In the genomic region with DNA sequence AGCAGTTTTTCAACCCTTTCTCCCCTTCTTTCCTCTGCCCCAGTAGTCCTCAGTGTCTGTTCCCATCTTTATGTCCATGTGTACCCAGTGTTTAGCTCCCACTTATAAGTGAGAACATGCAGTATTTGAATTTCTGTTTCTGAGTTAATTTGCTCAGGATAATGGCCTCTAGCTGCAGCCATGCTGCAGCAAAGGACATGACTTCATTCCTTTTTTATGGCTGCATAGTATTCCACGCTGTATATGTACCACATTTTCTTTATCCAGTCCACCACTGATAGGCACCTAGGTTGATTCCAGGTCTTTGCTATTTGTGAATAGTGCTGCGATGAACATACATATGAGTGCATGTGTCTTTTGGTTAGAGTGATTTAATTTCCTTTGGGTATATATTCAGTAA, we compare ENCODE assay signal across 20 cellular contexts. TPM values are rescaled to one million over a fixed set of nuclear protein-coding genes. Genes with fewer than 3 reads are reported as not detected.
DNase-seq lines count a peak whose midpoint lies in the region; ATAC-seq, FAIRE-seq and TF ChIP-seq lines count a peak whose summit lies in the region.
"Had no signal": no experiment of that assay in that cellular context is flagged by ENCODE, and none has a peak within 500 bp of the region (broad histone marks: within the 10 kb centered on the region; RNA-seq: fewer than 3 reads in every experiment).

No MANE protein-coding gene starts in this region.

- no peaks in the 10 kb centered on the region for H3K9me3 ChIP-seq in HEK293 (ENCODE audit: control insufficient read depth, insufficient read depth, low read depth, low read length)
- no peaks in the 10 kb centered on the region for H3K9me3 ChIP-seq in K562 (replicated peaks; ENCODE audit: control insufficient read depth, insufficient read depth, low read depth, low read length)
- H3K9me3 ChIP-seq: A549, Caco-2 had no signal

- intact Hi-C loops in K562 (cut with micrococcal nuclease): no loop called here

- no peaks in the 10 kb centered on the region for H3K27me3 ChIP-seq in K562 (ENCODE audit: control insufficient read depth in 2 of 2, insufficient read depth in 2 of 2, low read length in 2 of 2)
- H3K27me3 ChIP-seq: BLaER1 treated with 17β-estradiol and CSF1 and Interleukin-3, amounts not matched to agents 10 nM and 100 nM had no signal

- in situ Hi-C loops in K562 (cut with MboI): no loop called here

- no peak overlapping the region for H3K4me3 Mint-ChIP-seq in endothelial cell (ENCODE audit: unreplicated experiment)
- H3K4me3 Mint-ChIP-seq: B cell; CD4-positive, alpha-beta T cell; CD8-positive, alpha-beta T cell had no signal

- H3K9ac ChIP-seq in K562 (ENCODE audit: insufficient read depth in 1 of 2, low read depth in 2 of 2, low read length in 2 of 2): no peak overlapping the region
- H3K9ac ChIP-seq: BLaER1 treated with 17β-estradiol and CSF1 and Interleukin-3, amounts not matched to agents 10 nM and 100 nM had no signal

- H3K4me1 Mint-ChIP-seq in endothelial cell (ENCODE audit: unreplicated experiment): no peaks in the 10 kb centered on the region
- H3K4me1 Mint-ChIP-seq: B cell had no signal

- H3K27ac Mint-ChIP-seq in endothelial cell (ENCODE audit: unreplicated experiment): peak overlapping the region; percentile 11
- H3K27ac Mint-ChIP-seq: B cell; CD4-positive, alpha-beta T cell; CD8-positive, alpha-beta T cell had no signal

- H3K4me1 ChIP-seq in HEK293 (ENCODE audit: control insufficient read depth, insufficient read depth, low read length): no peaks in the 10 kb centered on the region
- no peaks in the 10 kb centered on the region for H3K4me1 ChIP-seq in K562 (replicated peaks in 1 of 2; ENCODE audit: control insufficient read depth in 2 of 2, insufficient read depth in 2 of 2, low read length in 2 of 2)
- H3K4me1 ChIP-seq: A549; BLaER1 treated with 17β-estradiol and CSF1 and Interleukin-3, amounts not matched to agents 10 nM and 100 nM; Caco-2 had no signal

- TF ChIP-seq RAD21 in K562 (CRISPR knock-in tag; conservative IDR thresholded peaks at IDR 0.05 in 1 of 2, IDR thresholded peaks at IDR 0.05 in 1 of 2): no peak

- no peaks in the 10 kb centered on the region for H3K9me1 ChIP-seq in K562 (ENCODE audit: control insufficient read depth, insufficient read depth, low read length)

- no peaks in the 10 kb centered on the region for H3K9me3 Mint-ChIP-seq in endothelial cell (ENCODE audit: unreplicated experiment)
- H3K9me3 Mint-ChIP-seq: CD4-positive, alpha-beta T cell had no signal

- no peak for FAIRE-seq in K562 (lab: Jason Lieb, UNC)
- FAIRE-seq: A549, D721Med, G401.6, GM12891 had no signal

- no peaks in the 10 kb centered on the region for H4K20me1 ChIP-seq in K562 (replicated peaks; ENCODE audit: control insufficient read depth, insufficient read depth, low read length)
- H4K20me1 ChIP-seq: BLaER1 treated with 17β-estradiol and CSF1 and Interleukin-3, amounts not matched to agents 10 nM and 100 nM had no signal

- H3K4me3 ChIP-seq in HEK293 (ENCODE audit: low read depth, low read length) (no peak overlapping the region), K562 (no peak overlapping the region)
- H3K4me3 ChIP-seq: A549; BLaER1 treated with 17β-estradiol and CSF1 and Interleukin-3, amounts not matched to agents 10 nM and 100 nM had no signal

- H2AFZ ChIP-seq in K562 (ENCODE audit: low read depth, low read length): no peak overlapping the region

- no TSS peak for BruUV-seq in K562 (replicated peaks; lab: Mats Ljungman, UMichigan)

- H3K27me3 Mint-ChIP-seq in endothelial cell (ENCODE audit: unreplicated experiment): no peaks in the 10 kb centered on the region

- H3K4me2 ChIP-seq in K562 (ENCODE audit: insufficient read depth, low read length): no peak overlapping the region
- H3K4me2 ChIP-seq: A549; BLaER1 treated with 17β-estradiol and CSF1 and Interleukin-3, amounts not matched to agents 10 nM and 100 nM had no signal

- no peak for TF ChIP-seq EP300 in K562 (IDR thresholded peaks at IDR 0.05; ENCODE audit: low read length)

- TF ChIP-seq POLR2A in K562 (conservative IDR thresholded peaks at IDR 0.05): no peak

- DNase-seq in K562 (ENCODE audit: extremely low read depth in 1 of 4, low spot score in 3 of 4): no peak
- DNase-seq in endothelial cell (ENCODE audit: low spot score): no peak
- DNase-seq in NOMO-1 (lab: John Stamatoyannopoulos, UW; ENCODE audit: unreplicated experiment in 2 of 2): no peak
- no peak for DNase-seq in NCI-H2107 (lab: John Stamatoyannopoulos, UW)
- DNase-seq: AML-193; Caco-2; Calu3; CD4-positive, alpha-beta T cell; CD8-positive, alpha-beta T cell; DMS79 treated with DMSO at 0.1 percent for 48 hours; GF-D8 had no signal

- no peaks in the 10 kb centered on the region for H3K36me3 Mint-ChIP-seq in endothelial cell (ENCODE audit: low read depth, unreplicated experiment)
- H3K36me3 Mint-ChIP-seq: CD8-positive, alpha-beta T cell had no signal

- ATAC-seq in K562: no peak
- ATAC-seq: A549; CD8-positive, alpha-beta T cell had no signal

- POLR2A ChIA-PET in HEK293 (lab: Yijun Ruan, JAX) (no interaction called here), K562 (lab: Yijun Ruan, JAX) (no interaction called here)

- CTCF ChIA-PET in HEK293 (lab: Yijun Ruan, JAX) (interaction anchor here (0.7 kb wide), 1 partner anchor 7 kb away, joined by 4 read pairs; no protein-coding TSS in a partner anchor), K562 (lab: Yijun Ruan, JAX; ENCODE audit: low intra/inter-chr PET ratio) (no interaction called here)

- H3K79me2 ChIP-seq in K562 (ENCODE audit: control insufficient read depth, insufficient read depth, low read length): no peaks in the 10 kb centered on the region

- H3K27ac ChIP-seq in HEK293 (ENCODE audit: extremely low read depth, low read depth, low read length) (no peak overlapping the region), K562 (ENCODE audit: extremely low read depth, low read depth, low read length) (no peak overlapping the region)
- H3K27ac ChIP-seq: 22Rv1; A549; BLaER1 treated with 17β-estradiol and CSF1 and Interleukin-3, amounts not matched to agents 10 nM and 100 nM; C4-2B had no signal

- no peak for TF ChIP-seq CTCF in HEK293 (tag by site-specific recombination; IDR thresholded peaks at IDR 0.05)
- TF ChIP-seq CTCF in K562 (IDR thresholded peaks at IDR 0.05 in 2 of 3, conservative IDR thresholded peaks at IDR 0.05 in 1 of 3; ENCODE audit: insufficient read depth in 2 of 3, low read depth in 1 of 3, low read length in 3 of 3): no peak
- no peak for TF ChIP-seq CTCF in endothelial cell (IDR thresholded peaks at IDR 0.05; ENCODE audit: unreplicated experiment)

- 0% methylated on average over 2 of the region's 2 CpGs for WGBS in K562 (ENCODE audit: insufficient coverage, low coverage, missing lambda C conversion rate)

- H3K36me3 ChIP-seq in HEK293 (ENCODE audit: control insufficient read depth in 2 of 2, insufficient read depth in 1 of 2, low read length in 2 of 2): no peaks in the 10 kb centered on the region
- no peaks in the 10 kb centered on the region for H3K36me3 ChIP-seq in K562 (ENCODE audit: control insufficient read depth, insufficient read depth, low read length)
- H3K36me3 ChIP-seq: BLaER1 treated with 17β-estradiol and CSF1 and Interleukin-3, amounts not matched to agents 10 nM and 100 nM had no signal

TF ChIP-seq in HEK293, 187 proteins besides CTCF, POLR2A, EP300 and RAD21:
- TF ChIP-seq ZNF16 (tag by site-specific recombination; IDR thresholded peaks at IDR 0.05; ENCODE audit: low read depth) (no peak), ZNF146 (tag by site-specific recombination; IDR thresholded peaks at IDR 0.05) (peak; percentile 55; the same call in 1 of the 2 replicates)

TF ChIP-seq in K562, 482 proteins besides CTCF, POLR2A, EP300 and RAD21 (continues in another document):
- no peak for TF ChIP-seq HNRNPUL1 (IDR thresholded peaks at IDR 0.05; ENCODE audit: low read length)

RNA-seq across cellular contexts. Expression of a gene that starts 54.7 kb away (rescaled TPM):
- 0.62 TPM in 1 of 2 replicates, not detected in the other for total RNA-seq in K562 (2011; cell fraction: chromatin; rRNA removed; ENCODE audit: low replicate concordance)
- total RNA-seq in K562 (2011; cell fraction: nucleolus; rRNA removed): not detected in 2 replicates
- total RNA-seq in K562 (2011; cell fraction: nucleoplasm; rRNA removed): 0.15 TPM in 1 of 2 replicates, not detected in the other
- not detected in 2 replicates for total RNA-seq in K562 (2014; rRNA removed)
- not detected in 2 replicates for total RNA-seq in K562 (2014; rRNA removed; fragmentation: Illumina TruSeq; extraction: Trizol)
- total RNA-seq in K562 (2015; rRNA removed; fragmentation: Illumina TruSeq; extraction: Trizol): 0.04 and 0.07 TPM in 2 replicates
- total RNA-seq in K562 (2021): 0.07 and 0.24 TPM in 2 replicates
- polyA plus RNA-seq in K562 (2011; rRNA removed): not detected in 2 replicates
- not detected in 2 replicates for polyA plus RNA-seq in K562 (2011; cell fraction: cytosol; rRNA removed)
- not detected in 2 replicates for polyA plus RNA-seq in K562 (2011; cell fraction: nucleus; rRNA removed)
- polyA plus RNA-seq in K562 (2012): 0.04 and 0.37 TPM in 2 replicates
- not detected in 2 replicates for polyA plus RNA-seq in K562 (2014; fragmentation: Illumina TruSeq; extraction: Trizol)
- not detected for polyA plus RNA-seq in K562 (2014; fragmentation: Nextera tagmentation; extraction: Ambion mirVana)
- polyA plus RNA-seq in K562 (2014; rRNA removed): not detected in 2 replicates
- polyA minus RNA-seq in K562 (2011; rRNA and poly(A)+ RNA removed): not detected in 2 replicates
- not detected in 2 replicates for polyA minus RNA-seq in K562 (2011; cell fraction: cytosol; rRNA and poly(A)+ RNA removed)
- polyA minus RNA-seq in K562 (2011; cell fraction: nucleus; rRNA and poly(A)+ RNA removed): not detected in 2 replicates
- 47.2 TPM for total RNA-seq in endothelial cell (ENCODE audit: unreplicated experiment)
- total RNA-seq: CD8-positive, alpha-beta T cell had no signal

Comparison
In these comparisons a context has a peak if more than half of its experiments do, and no peak if none do; other contexts are left out.
1. RNA of a gene that starts 54.7 kb away (total RNA-seq): 47.2 TPM in endothelial cell (single experiment); 0.04 to 0.62 TPM in K562; every median in the first group is over 10 times any median in the second.